Comparison of ENCODE assay signal across 11 cellular contexts in the genomic region with DNA sequence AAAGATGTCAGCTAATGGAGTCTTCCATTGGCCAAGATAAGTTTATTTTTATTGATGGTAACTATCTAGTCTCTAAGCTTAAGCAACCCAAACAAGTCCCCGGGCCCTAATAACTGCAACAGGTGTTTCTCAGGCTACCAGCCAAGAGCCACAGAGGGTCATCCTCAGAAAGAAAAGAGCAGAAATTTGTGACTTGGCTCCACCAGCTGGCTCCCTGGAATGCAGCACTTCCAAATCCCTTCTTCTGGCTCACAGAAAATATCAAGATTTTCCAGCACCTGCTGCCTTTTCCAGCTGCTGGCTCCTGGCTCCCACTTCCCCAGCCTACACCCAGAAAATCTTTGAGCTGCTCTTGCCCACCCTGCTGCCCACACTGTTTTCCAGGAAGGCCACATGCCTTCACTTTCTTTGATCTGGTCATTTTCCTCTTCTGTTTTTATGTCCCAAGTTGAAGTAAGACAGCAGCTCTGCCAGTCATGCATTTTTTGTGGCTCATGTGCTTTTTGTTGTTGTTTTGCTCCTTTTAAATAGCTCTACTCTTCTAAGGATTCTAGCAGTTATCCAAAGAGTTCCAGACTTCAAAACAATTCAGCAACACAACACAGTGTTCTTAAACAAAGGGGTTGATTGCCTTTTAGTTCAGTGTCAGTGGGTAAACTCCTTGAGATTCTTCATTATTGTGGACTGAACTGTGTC.
DNase-seq lines count a peak whose midpoint lies in the region; ATAC-seq, FAIRE-seq and TF ChIP-seq lines count a peak whose summit lies in the region.
"Had no signal": no experiment of that assay in that cellular context is flagged by ENCODE, and none has a peak within 500 bp of the region (broad histone marks: within the 10 kb centered on the region; RNA-seq: fewer than 3 reads in every experiment).

No MANE protein-coding gene starts in this region.

- H3K9me2 ChIP-seq in GM23338 (ENCODE audit: insufficient read depth) = no peaks in the 10 kb centered on the region

- H3K9me3 Mint-ChIP-seq in GM23338 = no peaks in the 10 kb centered on the region; the same call in 2 of the 3 replicates
- H3K9me3 Mint-ChIP-seq in chondrocyte (ENCODE audit: low read depth) = peaks cover 7% of the 10 kb centered on the region

- H3K4me1 Mint-ChIP-seq in GM23338 = peaks cover 12% of the 10 kb centered on the region; the same call in 2 of the 3 replicates
- peaks cover 32% of the 10 kb centered on the region for H3K4me1 Mint-ChIP-seq in chondrocyte (ENCODE audit: low read depth)

- H3K27me3 ChIP-seq in GM23338 (ENCODE audit: insufficient read depth) = no peaks in the 10 kb centered on the region

- no peaks in the 10 kb centered on the region for H3K36me3 ChIP-seq in GM23338 (ENCODE audit: insufficient read depth)
- H3K36me3 ChIP-seq in kidney (ENCODE audit: control insufficient read depth in 1 of 2, insufficient read depth in 2 of 2, low read length in 2 of 2) = no peaks in the 10 kb centered on the region
- H3K36me3 ChIP-seq: thoracic aorta had no signal

- no peak for FAIRE-seq in kidney (lab: Jason Lieb, UNC)

- intact Hi-C loops in kidney (cut with DNase I) = no loop called here

- no peaks in the 10 kb centered on the region for H4K20me1 ChIP-seq in GM23338 (replicated peaks; ENCODE audit: insufficient read depth)

- H3K27ac Mint-ChIP-seq in GM23338 = peak overlapping the region; percentile 46
- no peak overlapping the region for H3K27ac Mint-ChIP-seq in chondrocyte (ENCODE audit: unreplicated experiment)

- H3K4me3 ChIP-seq in GM23338 (no peak overlapping the region), retinal pigment epithelial cell (ENCODE audit: low read length) (no peak overlapping the region), kidney (ENCODE audit: low read length in 2 of 2) (no peak overlapping the region)
- H3K4me3 ChIP-seq: thoracic aorta had no signal

- H3K36me3 Mint-ChIP-seq in GM23338 (ENCODE audit: low read depth) (0 out of 3 replicates have a peak, but pooled peaks cover 4% of the 10 kb centered on the region), chondrocyte (ENCODE audit: low read depth) (peaks cover 2% of the 10 kb centered on the region)

- H3K79me2 ChIP-seq in GM23338 (replicated peaks; ENCODE audit: insufficient read depth) = no peaks in the 10 kb centered on the region

- no peak overlapping the region for H3K4me2 ChIP-seq in GM23338

- DNase-seq in GM23338 (ENCODE audit: low spot score) = peak; percentile 50
- peak; percentile 51 to 81 for DNase-seq in NCI-H524 (lab: John Stamatoyannopoulos, UW)
- DNase-seq in chondrocyte (ENCODE audit: low spot score) = no peak
- no peak for DNase-seq in retinal pigment epithelial cell (ENCODE audit: low read depth)
- DNase-seq in CD1c-positive myeloid dendritic cell (ENCODE audit: extremely low spot score) = no peak
- DNase-seq in kidney = no peak
- DNase-seq: activated naive CD4-positive, alpha-beta T cell treated with anti-CD3 and anti-CD28 coated beads, Interleukin-2, amount 50 U/mL, for 16 hours; NCI-H187 treated with DMSO at 0.1 percent for 48 hours had no signal

- no peaks in the 10 kb centered on the region for H3K9me3 ChIP-seq in kidney (ENCODE audit: control insufficient read depth in 1 of 2, low read length in 2 of 2)
- H3K9me3 ChIP-seq: Caco-2 had no signal

- ATAC-seq in GM23338 (peak; percentile 71), GM18868 (IDR thresholded peaks at IDR 0.05; ENCODE audit: unreplicated experiment) (no peak)

- TF ChIP-seq CTCF in GM23338 (conservative IDR thresholded peaks at IDR 0.05; ENCODE audit: low read depth in 2 of 2) = peak; percentile 21 to 66; a peak in 3 of 4 replicates
- TF ChIP-seq CTCF in chondrocyte (IDR thresholded peaks at IDR 0.05) = peak; percentile 61
- peak; percentile 26 for TF ChIP-seq CTCF in retinal pigment epithelial cell (conservative IDR thresholded peaks at IDR 0.05; ENCODE audit: low read depth, low read length)
- no peak for TF ChIP-seq CTCF in kidney (IDR thresholded peaks at IDR 0.05; ENCODE audit: borderline replicate concordance, extremely low read depth, insufficient read depth)

- H3K4me1 ChIP-seq in GM23338 (ENCODE audit: insufficient read depth) (no peaks in the 10 kb centered on the region; the same call in 1 of the 2 replicates), kidney (ENCODE audit: control insufficient read depth in 1 of 2, insufficient read depth in 1 of 2, low read depth in 1 of 2, low read length in 2 of 2) (no peaks in the 10 kb centered on the region)
- H3K4me1 ChIP-seq: Caco-2 had no signal

- H3K9ac ChIP-seq in kidney (ENCODE audit: low read length in 2 of 2) = no peak overlapping the region

- no peaks in the 10 kb centered on the region for H3K27me3 Mint-ChIP-seq in GM23338 (ENCODE audit: insufficient read depth, low read depth, poor library complexity)
- H3K27me3 Mint-ChIP-seq in chondrocyte (ENCODE audit: low read depth) = no peaks in the 10 kb centered on the region

- H3F3A ChIP-seq in GM23338 (replicated peaks; ENCODE audit: low read depth) = no peaks in the 10 kb centered on the region

- no peak overlapping the region for H3K27ac ChIP-seq in GM23338 (ENCODE audit: low read depth)
- no peak overlapping the region for H3K27ac ChIP-seq in kidney (ENCODE audit: low read depth in 2 of 2, low read length in 2 of 2)
- H3K27ac ChIP-seq: thoracic aorta had no signal

- H3K4me3 Mint-ChIP-seq in GM23338 = no peak overlapping the region
- no peak overlapping the region for H3K4me3 Mint-ChIP-seq in chondrocyte (ENCODE audit: unreplicated experiment)

- no peak overlapping the region for H2AFZ ChIP-seq in GM23338

TF ChIP-seq in GM23338, 12 proteins besides CTCF, POLR2A, EP300 and RAD21 (continues in another document):
- TF ChIP-seq, protein P1, sequence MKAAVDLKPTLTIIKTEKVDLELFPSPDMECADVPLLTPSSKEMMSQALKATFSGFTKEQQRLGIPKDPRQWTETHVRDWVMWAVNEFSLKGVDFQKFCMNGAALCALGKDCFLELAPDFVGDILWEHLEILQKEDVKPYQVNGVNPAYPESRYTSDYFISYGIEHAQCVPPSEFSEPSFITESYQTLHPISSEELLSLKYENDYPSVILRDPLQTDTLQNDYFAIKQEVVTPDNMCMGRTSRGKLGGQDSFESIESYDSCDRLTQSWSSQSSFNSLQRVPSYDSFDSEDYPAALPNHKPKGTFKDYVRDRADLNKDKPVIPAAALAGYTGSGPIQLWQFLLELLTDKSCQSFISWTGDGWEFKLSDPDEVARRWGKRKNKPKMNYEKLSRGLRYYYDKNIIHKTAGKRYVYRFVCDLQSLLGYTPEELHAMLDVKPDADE (IDR thresholded peaks at IDR 0.05) = no peak
- no peak for TF ChIP-seq POLR2AphosphoS5 (IDR thresholded peaks at IDR 0.05; ENCODE audit: low read depth)
- TF ChIP-seq STAT1 (IDR thresholded peaks at IDR 0.05; ENCODE audit: unreplicated experiment) = no peak
- no peak for TF ChIP-seq JUNB (IDR thresholded peaks at IDR 0.05; ENCODE audit: unreplicated experiment)
- TF ChIP-seq, protein P2, sequence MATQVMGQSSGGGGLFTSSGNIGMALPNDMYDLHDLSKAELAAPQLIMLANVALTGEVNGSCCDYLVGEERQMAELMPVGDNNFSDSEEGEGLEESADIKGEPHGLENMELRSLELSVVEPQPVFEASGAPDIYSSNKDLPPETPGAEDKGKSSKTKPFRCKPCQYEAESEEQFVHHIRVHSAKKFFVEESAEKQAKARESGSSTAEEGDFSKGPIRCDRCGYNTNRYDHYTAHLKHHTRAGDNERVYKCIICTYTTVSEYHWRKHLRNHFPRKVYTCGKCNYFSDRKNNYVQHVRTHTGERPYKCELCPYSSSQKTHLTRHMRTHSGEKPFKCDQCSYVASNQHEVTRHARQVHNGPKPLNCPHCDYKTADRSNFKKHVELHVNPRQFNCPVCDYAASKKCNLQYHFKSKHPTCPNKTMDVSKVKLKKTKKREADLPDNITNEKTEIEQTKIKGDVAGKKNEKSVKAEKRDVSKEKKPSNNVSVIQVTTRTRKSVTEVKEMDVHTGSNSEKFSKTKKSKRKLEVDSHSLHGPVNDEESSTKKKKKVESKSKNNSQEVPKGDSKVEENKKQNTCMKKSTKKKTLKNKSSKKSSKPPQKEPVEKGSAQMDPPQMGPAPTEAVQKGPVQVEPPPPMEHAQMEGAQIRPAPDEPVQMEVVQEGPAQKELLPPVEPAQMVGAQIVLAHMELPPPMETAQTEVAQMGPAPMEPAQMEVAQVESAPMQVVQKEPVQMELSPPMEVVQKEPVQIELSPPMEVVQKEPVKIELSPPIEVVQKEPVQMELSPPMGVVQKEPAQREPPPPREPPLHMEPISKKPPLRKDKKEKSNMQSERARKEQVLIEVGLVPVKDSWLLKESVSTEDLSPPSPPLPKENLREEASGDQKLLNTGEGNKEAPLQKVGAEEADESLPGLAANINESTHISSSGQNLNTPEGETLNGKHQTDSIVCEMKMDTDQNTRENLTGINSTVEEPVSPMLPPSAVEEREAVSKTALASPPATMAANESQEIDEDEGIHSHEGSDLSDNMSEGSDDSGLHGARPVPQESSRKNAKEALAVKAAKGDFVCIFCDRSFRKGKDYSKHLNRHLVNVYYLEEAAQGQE (IDR thresholded peaks at IDR 0.05; ENCODE audit: unreplicated experiment) = no peak
- TF ChIP-seq NANOG (IDR thresholded peaks at IDR 0.05; ENCODE audit: borderline replicate concordance) = no peak
- TF ChIP-seq EZH2 (IDR thresholded peaks at IDR 0.05; ENCODE audit: low read depth, unreplicated experiment) = no peak
- TF ChIP-seq ZNF331 (CRISPR knock-in tag; IDR thresholded peaks at IDR 0.05; ENCODE audit: low read depth) = no peak
- TF ChIP-seq CREB1 (CRISPR knock-in tag; IDR thresholded peaks at IDR 0.05; ENCODE audit: low read depth) = no peak
- TF ChIP-seq EZH2phosphoT487 (IDR thresholded peaks at IDR 0.05; ENCODE audit: unreplicated experiment) = no peak
- TF ChIP-seq ZNF114 (CRISPR knock-in tag; IDR thresholded peaks at IDR 0.05) = no peak

Comparison
In these comparisons a context has a peak if more than half of its experiments do, and no peak if none do; other contexts are left out.
1. DNase-seq: peak in GM23338 (single experiment) and NCI-H524 (2 of 2); none in chondrocyte (single experiment), retinal pigment epithelial cell (single experiment), CD1c-positive myeloid dendritic cell (single experiment) and kidney (single experiment).